Comparison of ENCODE assay signal across 9 cellular contexts in genomic region chr7:47405921-47406765, GRCh38.
DNase-seq lines count a peak whose midpoint lies in the region; ATAC-seq and TF ChIP-seq lines count a peak whose summit lies in the region.
"Had no signal": no experiment of that assay in that cellular context is flagged by ENCODE, and none has a peak within 500 bp of the region (broad histone marks: within the 10 kb centered on the region; RNA-seq: fewer than 3 reads in every experiment).

No MANE protein-coding gene starts in this region.

- intact Hi-C loops in body of pancreas (cut with DNase I): no loop called here
- intact Hi-C loops in right cardiac atrium (cut with DNase I): no loop called here
- intact Hi-C loops in sciatic nerve (cut with DNase I): no loop called here

- no peak overlapping the region for H3K4me3 ChIP-seq in body of pancreas
- H3K4me3 ChIP-seq in right cardiac atrium (ENCODE audit: low read length): no peak overlapping the region

- no peak for TF ChIP-seq POLR2A in body of pancreas (IDR thresholded peaks at IDR 0.05)

- H3K36me3 ChIP-seq in body of pancreas (replicated peaks in 1 of 2; ENCODE audit: insufficient read depth in 1 of 2, low read depth in 2 of 2): peaks cover 11 to 13% of the 10 kb centered on the region in 2 donors

- 14 to 18% methylated on average over 12 to 13 of the region's 13 CpGs for WGBS in body of pancreas, 2 donors
- 41% methylated on average over 13 of the region's 13 CpGs for WGBS in right cardiac atrium

- H3K27me3 ChIP-seq in body of pancreas: no peaks in the 10 kb centered on the region
- H3K27me3 ChIP-seq in right cardiac atrium (ENCODE audit: control insufficient read depth, insufficient read depth): no peaks in the 10 kb centered on the region

- ATAC-seq in body of pancreas (peak; percentile 81), right cardiac atrium (peak; percentile 56 to 78), sciatic nerve (peak; percentile 74), GM18520 (IDR thresholded peaks at IDR 0.05; ENCODE audit: unreplicated experiment) (no peak), HG02938 (IDR thresholded peaks at IDR 0.05; ENCODE audit: unreplicated experiment) (no peak)

- peak; percentile 55 for DNase-seq in EH (ENCODE audit: low read depth)
- DNase-seq in body of pancreas: peak; percentile 66 to 93 (median 86)
- DNase-seq in right cardiac atrium: peak; percentile 47 to 90 (median 88)
- DNase-seq in sciatic nerve (ENCODE audit: low spot score): peak; percentile 84
- DNase-seq in stimulated activated CD4-positive, alpha-beta T cell treated with anti-CD3 and anti-CD28 coated beads, Interleukin-2, amount 100 ng/mL, for 24 hours: no peak
- DNase-seq in NCI-H526 treated with DMSO at 0.1 percent for 48 hours (lab: John Stamatoyannopoulos, UW): no peak
- DNase-seq: stimulated activated CD4-positive, alpha-beta T cell treated with anti-CD3 and anti-CD28 coated beads, Interleukin-15, amount 100 ng/mL, for 24 hours had no signal

- H3K4me1 ChIP-seq in body of pancreas (peaks cover 50% of the 10 kb centered on the region), right cardiac atrium (ENCODE audit: control insufficient read depth, insufficient read depth, low read length) (peaks cover 10% of the 10 kb centered on the region)

- no peaks in the 10 kb centered on the region for H3K9me3 ChIP-seq in body of pancreas
- no peaks in the 10 kb centered on the region for H3K9me3 ChIP-seq in right cardiac atrium (ENCODE audit: control insufficient read depth, low read length)

- H3K27ac ChIP-seq in body of pancreas: peak overlapping the region; percentile 27 to 61 (median 54)
- peak overlapping the region; percentile 35 for H3K27ac ChIP-seq in right cardiac atrium (ENCODE audit: low read length)

- TF ChIP-seq CTCF in body of pancreas (IDR thresholded peaks at IDR 0.05): no peak

Comparison
In these comparisons a context has a peak if more than half of its experiments do, and no peak if none do; other contexts are left out.
1. DNase-seq: peak in EH (single experiment), body of pancreas (4 of 4), right cardiac atrium (3 of 3) and sciatic nerve (single experiment); none in stimulated activated CD4-positive, alpha-beta T cell treated with anti-CD3 and anti-CD28 coated beads, Interleukin-2, amount 100 ng/mL, for 24 hours (0 of 2) and NCI-H526 treated with DMSO at 0.1 percent for 48 hours (single experiment).
2. ATAC-seq: peak in body of pancreas (single experiment), right cardiac atrium (2 of 2) and sciatic nerve (single experiment); none in GM18520 (single experiment) and HG02938 (single experiment).